In the genomic region with DNA sequence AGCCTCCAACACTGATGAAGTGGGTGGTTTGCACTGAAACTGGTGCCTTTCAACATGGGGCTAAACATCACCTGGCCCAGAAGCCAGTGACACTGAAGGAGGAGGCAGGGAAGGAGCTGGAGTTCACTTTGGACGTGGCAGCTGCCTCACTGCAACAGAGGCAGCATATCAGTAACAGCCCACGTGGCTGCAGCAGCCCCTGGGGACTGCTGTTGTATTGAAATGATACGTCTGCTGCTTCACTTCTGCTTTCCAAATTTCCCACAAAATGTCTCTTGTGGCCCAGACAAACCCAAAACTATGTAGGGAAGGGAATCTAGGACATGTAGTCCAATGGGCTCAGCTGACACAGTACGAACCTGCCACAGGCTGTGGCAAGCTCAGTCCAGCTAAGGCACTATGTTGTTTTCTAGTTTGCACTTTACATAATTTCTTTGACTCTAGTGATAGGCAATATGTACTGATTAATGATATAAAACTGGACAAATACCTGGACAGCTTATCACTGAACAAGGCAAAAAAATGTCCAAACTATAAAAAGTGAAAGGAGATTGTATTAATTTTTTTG, we compare ENCODE assay signal across 1 cellular context.
TF ChIP-seq lines count a peak whose summit lies in the region.

No MANE protein-coding gene starts in this region.

TF ChIP-seq in K562, 482 proteins besides CTCF, POLR2A, EP300 and RAD21 (continued from another document and continues in another):
- TF ChIP-seq, protein P1, sequence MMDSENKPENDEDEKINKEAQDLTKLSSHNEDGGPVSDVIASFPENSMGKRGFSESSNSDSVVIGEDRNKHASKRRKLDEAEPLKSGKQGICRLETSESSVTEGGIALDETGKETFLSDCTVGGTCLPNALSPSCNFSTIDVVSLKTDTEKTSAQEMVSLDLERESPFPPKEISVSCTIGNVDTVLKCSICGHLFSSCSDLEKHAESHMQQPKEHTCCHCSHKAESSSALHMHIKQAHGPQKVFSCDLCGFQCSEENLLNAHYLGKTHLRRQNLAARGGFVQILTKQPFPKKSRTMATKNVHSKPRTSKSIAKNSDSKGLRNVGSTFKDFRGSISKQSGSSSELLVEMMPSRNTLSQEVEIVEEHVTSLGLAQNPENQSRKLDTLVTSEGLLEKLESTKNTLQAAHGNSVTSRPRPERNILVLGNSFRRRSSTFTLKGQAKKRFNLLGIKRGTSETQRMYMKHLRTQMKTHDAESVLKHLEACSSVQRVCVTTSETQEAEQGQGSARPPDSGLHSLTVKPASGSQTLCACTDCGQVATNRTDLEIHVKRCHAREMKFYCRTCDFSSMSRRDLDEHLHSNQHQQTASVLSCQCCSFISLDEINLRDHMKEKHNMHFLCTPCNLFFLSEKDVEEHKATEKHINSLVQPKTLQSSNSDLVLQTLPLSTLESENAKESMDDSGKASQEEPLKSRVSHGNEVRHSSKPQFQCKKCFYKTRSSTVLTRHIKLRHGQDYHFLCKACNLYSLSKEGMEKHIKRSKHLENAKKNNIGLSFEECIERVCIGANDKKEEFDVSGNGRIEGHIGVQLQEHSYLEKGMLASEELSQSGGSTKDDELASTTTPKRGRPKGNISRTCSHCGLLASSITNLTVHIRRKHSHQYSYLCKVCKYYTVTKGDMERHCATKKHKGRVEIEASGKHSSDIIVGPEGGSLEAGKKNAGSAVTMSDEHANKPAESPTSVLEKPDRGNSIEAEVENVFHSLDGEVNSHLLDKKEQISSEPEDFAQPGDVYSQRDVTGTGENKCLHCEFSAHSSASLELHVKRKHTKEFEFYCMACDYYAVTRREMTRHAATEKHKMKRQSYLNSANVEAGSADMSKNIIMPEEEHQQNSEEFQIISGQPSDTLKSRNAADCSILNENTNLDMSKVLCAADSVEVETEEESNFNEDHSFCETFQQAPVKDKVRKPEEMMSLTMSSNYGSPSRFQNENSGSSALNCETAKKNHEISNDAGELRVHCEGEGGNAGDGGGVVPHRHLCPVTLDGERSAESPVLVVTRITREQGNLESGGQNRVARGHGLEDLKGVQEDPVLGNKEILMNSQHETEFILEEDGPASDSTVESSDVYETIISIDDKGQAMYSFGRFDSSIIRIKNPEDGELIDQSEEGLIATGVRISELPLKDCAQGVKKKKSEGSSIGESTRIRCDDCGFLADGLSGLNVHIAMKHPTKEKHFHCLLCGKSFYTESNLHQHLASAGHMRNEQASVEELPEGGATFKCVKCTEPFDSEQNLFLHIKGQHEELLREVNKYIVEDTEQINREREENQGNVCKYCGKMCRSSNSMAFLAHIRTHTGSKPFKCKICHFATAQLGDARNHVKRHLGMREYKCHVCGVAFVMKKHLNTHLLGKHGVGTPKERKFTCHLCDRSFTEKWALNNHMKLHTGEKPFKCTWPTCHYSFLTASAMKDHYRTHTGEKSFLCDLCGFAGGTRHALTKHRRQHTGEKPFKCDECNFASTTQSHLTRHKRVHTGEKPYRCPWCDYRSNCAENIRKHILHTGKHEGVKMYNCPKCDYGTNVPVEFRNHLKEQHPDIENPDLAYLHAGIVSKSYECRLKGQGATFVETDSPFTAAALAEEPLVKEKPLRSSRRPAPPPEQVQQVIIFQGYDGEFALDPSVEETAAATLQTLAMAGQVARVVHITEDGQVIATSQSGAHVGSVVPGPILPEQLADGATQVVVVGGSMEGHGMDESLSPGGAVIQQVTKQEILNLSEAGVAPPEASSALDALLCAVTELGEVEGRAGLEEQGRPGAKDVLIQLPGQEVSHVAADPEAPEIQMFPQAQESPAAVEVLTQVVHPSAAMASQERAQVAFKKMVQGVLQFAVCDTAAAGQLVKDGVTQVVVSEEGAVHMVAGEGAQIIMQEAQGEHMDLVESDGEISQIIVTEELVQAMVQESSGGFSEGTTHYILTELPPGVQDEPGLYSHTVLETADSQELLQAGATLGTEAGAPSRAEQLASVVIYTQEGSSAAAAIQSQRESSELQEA (IDR thresholded peaks at IDR 0.05; ENCODE audit: low read depth), result no peak
- TF ChIP-seq POLR3G (IDR thresholded peaks at IDR 0.05; ENCODE audit: extremely low read depth, insufficient read length, insufficient replicate concordance) (no peak), NCOA1 (IDR thresholded peaks at IDR 0.05; ENCODE audit: low read depth) (no peak), ZKSCAN8 (CRISPR knock-in tag; IDR thresholded peaks at IDR 0.05) (no peak), RBM39 (optimal IDR thresholded peaks at IDR 0.05; ENCODE audit: low read depth, low read length) (no peak), MECOM (CRISPR knock-in tag; IDR thresholded peaks at IDR 0.05) (no peak), HCFC1 (IDR thresholded peaks at IDR 0.05; ENCODE audit: low read depth, low read length) (no peak), ESRRB (CRISPR knock-in tag; IDR thresholded peaks at IDR 0.05; ENCODE audit: borderline replicate concordance) (no peak), ZNF586 (CRISPR knock-in tag; conservative IDR thresholded peaks at IDR 0.05) (no peak), NR2F6 (CRISPR knock-in tag; IDR thresholded peaks at IDR 0.05) (no peak), ZFP1 (CRISPR knock-in tag; IDR thresholded peaks at IDR 0.05) (no peak), MYC (IDR thresholded peaks at IDR 0.05; ENCODE audit: low read depth, low read length) (peak; percentile 55), MYC (CRISPR knock-in tag; IDR thresholded peaks at IDR 0.05; ENCODE audit: borderline replicate concordance, low read depth) (no peak), ZSCAN29 (IDR thresholded peaks at IDR 0.05) (no peak), MAFG (tag; conservative IDR thresholded peaks at IDR 0.05) (no peak), KLF6 (CRISPR knock-in tag; IDR thresholded peaks at IDR 0.05; ENCODE audit: borderline replicate concordance) (no peak), GATAD2A (IDR thresholded peaks at IDR 0.05) (no peak), TCF3 (CRISPR knock-in tag; IDR thresholded peaks at IDR 0.05) (peak; percentile 46; the same call in 1 of the 2 replicates), ZNF780A (CRISPR knock-in tag; IDR thresholded peaks at IDR 0.05) (no peak), ZNF175 (CRISPR knock-in tag; IDR thresholded peaks at IDR 0.05; ENCODE audit: low read depth) (no peak), PURB (CRISPR knock-in tag; IDR thresholded peaks at IDR 0.05; ENCODE audit: low read depth) (no peak), NFIC (IDR thresholded peaks at IDR 0.05) (no peak), TAF1 (IDR thresholded peaks at IDR 0.05; ENCODE audit: control insufficient read depth, extremely low read depth, insufficient read depth, low read length, severe bottlenecking) (no peak), PHTF2 (CRISPR knock-in tag; IDR thresholded peaks at IDR 0.05) (no peak), CSDE1 (IDR thresholded peaks at IDR 0.05) (no peak), HDAC8 (tag; IDR thresholded peaks at IDR 0.05) (no peak), KAT7 (CRISPR knock-in tag; IDR thresholded peaks at IDR 0.05; ENCODE audit: borderline replicate concordance) (0 out of 2 replicates have a peak, but pooled peaks have one; percentile 20), EZH2 (IDR thresholded peaks at IDR 0.05; ENCODE audit: borderline replicate concordance, low read depth, low read length) (no peak), PRPF4 (IDR thresholded peaks at IDR 0.05; ENCODE audit: insufficient read depth, low read depth, low read length, poor library complexity, severe bottlenecking) (no peak), ZNF589 (CRISPR knock-in tag; IDR thresholded peaks at IDR 0.05; ENCODE audit: low read depth) (no peak), JUNB (CRISPR knock-in tag; conservative IDR thresholded peaks at IDR 0.05) (no peak), EP400 (IDR thresholded peaks at IDR 0.05) (peak; percentile 46; the same call in 1 of the 2 replicates)
- TF ChIP-seq, protein P2, sequence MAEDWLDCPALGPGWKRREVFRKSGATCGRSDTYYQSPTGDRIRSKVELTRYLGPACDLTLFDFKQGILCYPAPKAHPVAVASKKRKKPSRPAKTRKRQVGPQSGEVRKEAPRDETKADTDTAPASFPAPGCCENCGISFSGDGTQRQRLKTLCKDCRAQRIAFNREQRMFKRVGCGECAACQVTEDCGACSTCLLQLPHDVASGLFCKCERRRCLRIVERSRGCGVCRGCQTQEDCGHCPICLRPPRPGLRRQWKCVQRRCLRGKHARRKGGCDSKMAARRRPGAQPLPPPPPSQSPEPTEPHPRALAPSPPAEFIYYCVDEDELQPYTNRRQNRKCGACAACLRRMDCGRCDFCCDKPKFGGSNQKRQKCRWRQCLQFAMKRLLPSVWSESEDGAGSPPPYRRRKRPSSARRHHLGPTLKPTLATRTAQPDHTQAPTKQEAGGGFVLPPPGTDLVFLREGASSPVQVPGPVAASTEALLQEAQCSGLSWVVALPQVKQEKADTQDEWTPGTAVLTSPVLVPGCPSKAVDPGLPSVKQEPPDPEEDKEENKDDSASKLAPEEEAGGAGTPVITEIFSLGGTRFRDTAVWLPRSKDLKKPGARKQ (CRISPR knock-in tag; IDR thresholded peaks at IDR 0.05), result no peak
- TF ChIP-seq, protein P3, sequence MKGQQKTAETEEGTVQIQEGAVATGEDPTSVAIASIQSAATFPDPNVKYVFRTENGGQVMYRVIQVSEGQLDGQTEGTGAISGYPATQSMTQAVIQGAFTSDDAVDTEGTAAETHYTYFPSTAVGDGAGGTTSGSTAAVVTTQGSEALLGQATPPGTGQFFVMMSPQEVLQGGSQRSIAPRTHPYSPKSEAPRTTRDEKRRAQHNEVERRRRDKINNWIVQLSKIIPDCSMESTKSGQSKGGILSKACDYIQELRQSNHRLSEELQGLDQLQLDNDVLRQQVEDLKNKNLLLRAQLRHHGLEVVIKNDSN (CRISPR knock-in tag; IDR thresholded peaks at IDR 0.05), result peak; percentile 69
- TF ChIP-seq, protein P4, sequence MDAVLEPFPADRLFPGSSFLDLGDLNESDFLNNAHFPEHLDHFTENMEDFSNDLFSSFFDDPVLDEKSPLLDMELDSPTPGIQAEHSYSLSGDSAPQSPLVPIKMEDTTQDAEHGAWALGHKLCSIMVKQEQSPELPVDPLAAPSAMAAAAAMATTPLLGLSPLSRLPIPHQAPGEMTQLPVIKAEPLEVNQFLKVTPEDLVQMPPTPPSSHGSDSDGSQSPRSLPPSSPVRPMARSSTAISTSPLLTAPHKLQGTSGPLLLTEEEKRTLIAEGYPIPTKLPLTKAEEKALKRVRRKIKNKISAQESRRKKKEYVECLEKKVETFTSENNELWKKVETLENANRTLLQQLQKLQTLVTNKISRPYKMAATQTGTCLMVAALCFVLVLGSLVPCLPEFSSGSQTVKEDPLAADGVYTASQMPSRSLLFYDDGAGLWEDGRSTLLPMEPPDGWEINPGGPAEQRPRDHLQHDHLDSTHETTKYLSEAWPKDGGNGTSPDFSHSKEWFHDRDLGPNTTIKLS (IDR thresholded peaks at IDR 0.05; ENCODE audit: borderline replicate concordance, low read depth), result peak; percentile 91
- TF ChIP-seq, protein P5, sequence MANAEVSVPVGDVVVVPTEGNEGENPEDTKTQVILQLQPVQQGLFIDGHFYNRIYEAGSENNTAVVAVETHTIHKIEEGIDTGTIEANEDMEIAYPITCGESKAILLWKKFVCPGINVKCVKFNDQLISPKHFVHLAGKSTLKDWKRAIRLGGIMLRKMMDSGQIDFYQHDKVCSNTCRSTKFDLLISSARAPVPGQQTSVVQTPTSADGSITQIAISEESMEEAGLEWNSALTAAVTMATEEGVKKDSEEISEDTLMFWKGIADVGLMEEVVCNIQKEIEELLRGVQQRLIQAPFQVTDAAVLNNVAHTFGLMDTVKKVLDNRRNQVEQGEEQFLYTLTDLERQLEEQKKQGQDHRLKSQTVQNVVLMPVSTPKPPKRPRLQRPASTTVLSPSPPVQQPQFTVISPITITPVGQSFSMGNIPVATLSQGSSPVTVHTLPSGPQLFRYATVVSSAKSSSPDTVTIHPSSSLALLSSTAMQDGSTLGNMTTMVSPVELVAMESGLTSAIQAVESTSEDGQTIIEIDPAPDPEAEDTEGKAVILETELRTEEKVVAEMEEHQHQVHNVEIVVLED (CRISPR knock-in tag; IDR thresholded peaks at IDR 0.05), result no peak
- TF ChIP-seq, protein P6, sequence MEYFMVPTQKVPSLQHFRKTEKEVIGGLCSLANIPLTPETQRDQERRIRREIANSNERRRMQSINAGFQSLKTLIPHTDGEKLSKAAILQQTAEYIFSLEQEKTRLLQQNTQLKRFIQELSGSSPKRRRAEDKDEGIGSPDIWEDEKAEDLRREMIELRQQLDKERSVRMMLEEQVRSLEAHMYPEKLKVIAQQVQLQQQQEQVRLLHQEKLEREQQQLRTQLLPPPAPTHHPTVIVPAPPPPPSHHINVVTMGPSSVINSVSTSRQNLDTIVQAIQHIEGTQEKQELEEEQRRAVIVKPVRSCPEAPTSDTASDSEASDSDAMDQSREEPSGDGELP (CRISPR knock-in tag; IDR thresholded peaks at IDR 0.05; ENCODE audit: borderline replicate concordance), result peak; percentile 40; the same call in 1 of the 2 replicates
- TF ChIP-seq, protein P7, sequence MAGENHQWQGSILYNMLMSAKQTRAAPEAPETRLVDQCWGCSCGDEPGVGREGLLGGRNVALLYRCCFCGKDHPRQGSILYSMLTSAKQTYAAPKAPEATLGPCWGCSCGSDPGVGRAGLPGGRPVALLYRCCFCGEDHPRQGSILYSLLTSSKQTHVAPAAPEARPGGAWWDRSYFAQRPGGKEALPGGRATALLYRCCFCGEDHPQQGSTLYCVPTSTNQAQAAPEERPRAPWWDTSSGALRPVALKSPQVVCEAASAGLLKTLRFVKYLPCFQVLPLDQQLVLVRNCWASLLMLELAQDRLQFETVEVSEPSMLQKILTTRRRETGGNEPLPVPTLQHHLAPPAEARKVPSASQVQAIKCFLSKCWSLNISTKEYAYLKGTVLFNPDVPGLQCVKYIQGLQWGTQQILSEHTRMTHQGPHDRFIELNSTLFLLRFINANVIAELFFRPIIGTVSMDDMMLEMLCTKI (IDR thresholded peaks at IDR 0.05; ENCODE audit: partially characterized antibody), result no peak
- TF ChIP-seq, protein P8, sequence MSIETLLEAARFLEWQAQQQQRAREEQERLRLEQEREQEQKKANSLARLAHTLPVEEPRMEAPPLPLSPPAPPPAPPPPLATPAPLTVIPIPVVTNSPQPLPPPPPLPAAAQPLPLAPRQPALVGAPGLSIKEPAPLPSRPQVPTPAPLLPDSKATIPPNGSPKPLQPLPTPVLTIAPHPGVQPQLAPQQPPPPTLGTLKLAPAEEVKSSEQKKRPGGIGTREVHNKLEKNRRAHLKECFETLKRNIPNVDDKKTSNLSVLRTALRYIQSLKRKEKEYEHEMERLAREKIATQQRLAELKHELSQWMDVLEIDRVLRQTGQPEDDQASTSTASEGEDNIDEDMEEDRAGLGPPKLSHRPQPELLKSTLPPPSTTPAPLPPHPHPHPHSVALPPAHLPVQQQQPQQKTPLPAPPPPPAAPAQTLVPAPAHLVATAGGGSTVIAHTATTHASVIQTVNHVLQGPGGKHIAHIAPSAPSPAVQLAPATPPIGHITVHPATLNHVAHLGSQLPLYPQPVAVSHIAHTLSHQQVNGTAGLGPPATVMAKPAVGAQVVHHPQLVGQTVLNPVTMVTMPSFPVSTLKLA (conservative IDR thresholded peaks at IDR 0.05), result peak; percentile 31 to 34; a peak in 2 of 4 replicates
- TF ChIP-seq, protein P9, sequence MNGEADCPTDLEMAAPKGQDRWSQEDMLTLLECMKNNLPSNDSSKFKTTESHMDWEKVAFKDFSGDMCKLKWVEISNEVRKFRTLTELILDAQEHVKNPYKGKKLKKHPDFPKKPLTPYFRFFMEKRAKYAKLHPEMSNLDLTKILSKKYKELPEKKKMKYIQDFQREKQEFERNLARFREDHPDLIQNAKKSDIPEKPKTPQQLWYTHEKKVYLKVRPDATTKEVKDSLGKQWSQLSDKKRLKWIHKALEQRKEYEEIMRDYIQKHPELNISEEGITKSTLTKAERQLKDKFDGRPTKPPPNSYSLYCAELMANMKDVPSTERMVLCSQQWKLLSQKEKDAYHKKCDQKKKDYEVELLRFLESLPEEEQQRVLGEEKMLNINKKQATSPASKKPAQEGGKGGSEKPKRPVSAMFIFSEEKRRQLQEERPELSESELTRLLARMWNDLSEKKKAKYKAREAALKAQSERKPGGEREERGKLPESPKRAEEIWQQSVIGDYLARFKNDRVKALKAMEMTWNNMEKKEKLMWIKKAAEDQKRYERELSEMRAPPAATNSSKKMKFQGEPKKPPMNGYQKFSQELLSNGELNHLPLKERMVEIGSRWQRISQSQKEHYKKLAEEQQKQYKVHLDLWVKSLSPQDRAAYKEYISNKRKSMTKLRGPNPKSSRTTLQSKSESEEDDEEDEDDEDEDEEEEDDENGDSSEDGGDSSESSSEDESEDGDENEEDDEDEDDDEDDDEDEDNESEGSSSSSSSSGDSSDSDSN (IDR thresholded peaks at IDR 0.05; ENCODE audit: borderline replicate concordance in 1 of 2, low read depth in 2 of 2, low read length in 2 of 2), result no peak
